8 cellular contexts compared by ENCODE assay signal in the genomic region with DNA sequence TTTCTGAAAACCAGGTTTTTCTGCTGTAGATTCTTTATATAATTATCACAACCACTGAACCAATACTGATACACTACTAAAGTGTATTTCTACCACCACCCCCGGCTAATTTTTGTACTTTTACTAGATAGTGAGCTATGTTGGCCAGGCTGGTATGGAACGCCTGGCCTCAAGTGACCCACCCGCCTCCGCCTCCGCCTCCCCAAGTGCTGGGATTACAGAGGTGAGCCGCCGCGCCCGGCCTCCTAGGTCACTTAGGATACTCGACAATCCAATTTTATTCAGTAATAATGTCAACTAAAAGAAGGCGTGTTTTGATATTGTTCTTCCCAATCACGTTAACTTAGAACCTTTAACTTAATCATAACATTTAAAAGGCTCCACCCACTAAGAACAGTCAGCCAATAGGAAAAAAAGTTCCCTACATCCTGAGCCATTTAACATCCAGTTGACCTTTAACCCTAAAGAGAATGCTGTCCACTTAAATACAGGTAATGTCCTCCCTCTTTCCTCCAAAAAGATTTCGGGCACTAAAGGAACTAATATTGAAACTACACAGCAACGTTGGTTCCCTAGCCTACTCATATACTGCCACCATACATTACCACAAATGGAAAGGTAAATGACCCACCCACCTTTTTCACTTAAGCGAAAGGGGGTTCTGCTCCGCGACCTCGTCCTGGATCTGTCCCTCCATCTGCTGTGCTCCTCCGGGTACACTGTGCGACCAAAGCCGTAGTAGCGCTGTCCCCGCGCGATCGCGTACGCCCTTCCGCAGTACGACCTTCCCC. TPM values are rescaled to one million over a fixed set of nuclear protein-coding genes. Genes with fewer than 3 reads are reported as not detected.
A peak's percentile ranks its signal among the peaks of the same experiment; 100 is the strongest.
DNase-seq lines count a peak whose midpoint lies in the region; ATAC-seq and TF ChIP-seq lines count a peak whose summit lies in the region.

No MANE protein-coding gene starts in this region.

- peak overlapping the region; percentile 90 for H3K4me2 ChIP-seq in MM.1S (ENCODE audit: low read depth, low read length)

- H3F3A ChIP-seq in MM.1S (ENCODE audit: insufficient read depth, low read length): peaks cover 36% of the 10 kb centered on the region

- H3K4me1 ChIP-seq in MM.1S (ENCODE audit: low read length): peaks cover 23% of the 10 kb centered on the region; the same call in 1 of the 2 replicates
- peaks cover 13% of the 10 kb centered on the region for H3K4me1 ChIP-seq in thymus (ENCODE audit: control insufficient read depth, insufficient read depth, low read length)

- DNase-seq in GM12865 (ENCODE audit: low read depth) (peak; percentile 24), MM.1S (no peak), brain microvascular endothelial cell (no peak), medulla oblongata (ENCODE audit: extremely low spot score) (no peak)

- H3K27me3 ChIP-seq in MM.1S (replicated peaks; ENCODE audit: insufficient read depth, low read length) (no peaks in the 10 kb centered on the region), brain microvascular endothelial cell (replicated peaks) (no peaks in the 10 kb centered on the region), layer of hippocampus (ENCODE audit: control insufficient read depth, insufficient read depth, low read length) (no peaks in the 10 kb centered on the region), thymus (ENCODE audit: control insufficient read depth, insufficient read depth) (no peaks in the 10 kb centered on the region)

- H3K79me2 ChIP-seq in MM.1S (ENCODE audit: low read length): peaks cover 56% of the 10 kb centered on the region

- H3K36me3 ChIP-seq in MM.1S (replicated peaks; ENCODE audit: insufficient read depth, low read length) (peaks cover 24% of the 10 kb centered on the region), brain microvascular endothelial cell (replicated peaks) (peaks cover 55% of the 10 kb centered on the region), thymus (ENCODE audit: control insufficient read depth, insufficient read depth) (peaks cover 14% of the 10 kb centered on the region)

- in situ Hi-C loops in brain microvascular endothelial cell (cut with HindIII; ENCODE audit: low pct_ligation_motif_present, low sequenced_read_pairs): no loop called here

- H3K9me3 ChIP-seq in MM.1S (replicated peaks; ENCODE audit: insufficient read depth, low read length): no peaks in the 10 kb centered on the region
- no peaks in the 10 kb centered on the region for H3K9me3 ChIP-seq in thymus (ENCODE audit: control insufficient read depth)

- peak overlapping the region; percentile 94; the same call in 1 of the 2 replicates for H3K27ac ChIP-seq in MM.1S (ENCODE audit: low read length)
- peak overlapping the region; percentile 98 for H3K27ac ChIP-seq in brain microvascular endothelial cell
- peak overlapping the region; percentile 98 for H3K27ac ChIP-seq in layer of hippocampus (ENCODE audit: low read depth, low read length)
- H3K27ac ChIP-seq in thymus (ENCODE audit: low read depth): peak overlapping the region; percentile 100

- peak overlapping the region; percentile 73 for H3K4me3 ChIP-seq in GM12865 (ENCODE audit: low read depth, low read length)
- peak overlapping the region; percentile 90 for H3K4me3 ChIP-seq in MM.1S (ENCODE audit: low read length)
- peak overlapping the region; percentile 100 for H3K4me3 ChIP-seq in brain microvascular endothelial cell (ENCODE audit: low read depth, low read length)
- peak overlapping the region; percentile 83 for H3K4me3 ChIP-seq in thymus (ENCODE audit: low read length)

- H3K9me2 ChIP-seq in MM.1S (replicated peaks; ENCODE audit: insufficient read depth, low read length): no peaks in the 10 kb centered on the region

- TF ChIP-seq CTCF in GM12865 (IDR thresholded peaks at IDR 0.05; ENCODE audit: insufficient read depth, low read depth, low read length, missing control alignments): no peak
- TF ChIP-seq CTCF in MM.1S (IDR thresholded peaks at IDR 0.05; ENCODE audit: low read length): no peak
- no peak for TF ChIP-seq CTCF in brain microvascular endothelial cell (IDR thresholded peaks at IDR 0.05; ENCODE audit: low read depth, low read length, missing control alignments)

- peak overlapping the region; percentile 96 for H3K9ac ChIP-seq in MM.1S (ENCODE audit: low read length)

- 32% methylated on average over 30 of the region's 30 CpGs for WGBS in thymus

- H2AFZ ChIP-seq in MM.1S (ENCODE audit: low read length): no peak overlapping the region

- ATAC-seq in GM19397 (IDR thresholded peaks at IDR 0.05; ENCODE audit: unreplicated experiment) (no peak), GM18870 (IDR thresholded peaks at IDR 0.05; ENCODE audit: unreplicated experiment) (no peak)

- H4K20me1 ChIP-seq in MM.1S (ENCODE audit: insufficient read depth, low read length): peaks cover 15% of the 10 kb centered on the region

RNA-seq across cellular contexts. Expression of gene RSRP1, which starts 1.2 kb away (rescaled TPM):
- polyA plus RNA-seq in thymus: 418 TPM

RNA-seq across cellular contexts. Expression of gene SYF2, which starts 13.7 kb away (rescaled TPM):
- 150 TPM for polyA plus RNA-seq in thymus

RNA-seq across cellular contexts. Expression of gene RHD, which starts 26.3 kb away (rescaled TPM):
- 0.09 TPM for polyA plus RNA-seq in thymus
